Comparison of ENCODE assay signal across 11 cellular contexts in the genomic region with DNA sequence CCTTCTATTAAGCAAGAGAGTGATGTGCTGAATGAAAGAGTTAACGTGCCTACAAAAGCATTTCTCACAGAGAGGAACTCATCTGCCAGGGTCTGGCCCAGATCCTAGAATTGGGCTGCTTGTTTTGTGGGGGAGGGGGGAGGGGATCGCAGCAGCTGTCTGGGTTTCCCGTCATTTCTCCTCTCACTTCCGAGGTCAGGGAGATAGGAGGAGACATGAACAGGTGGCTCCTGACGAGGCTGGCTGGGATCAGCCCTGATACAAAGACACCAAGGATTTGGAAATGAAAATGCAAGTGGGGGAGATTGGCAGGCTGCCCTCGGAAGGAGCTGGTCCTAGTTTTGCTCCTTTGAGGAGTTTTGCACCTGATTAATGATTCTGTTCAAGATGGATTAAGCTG.
DNase-seq lines count a peak whose midpoint lies in the region; ATAC-seq and TF ChIP-seq lines count a peak whose summit lies in the region.
"Had no signal": no experiment of that assay in that cellular context is flagged by ENCODE, and none has a peak within 500 bp of the region (broad histone marks: within the 10 kb centered on the region; RNA-seq: fewer than 3 reads in every experiment).

No MANE protein-coding gene starts in this region.

- WGBS in upper lobe of left lung, 2 donors, result 1 to 3% methylated on average over 4 to 6 of the region's 6 CpGs

- H3K4me3 ChIP-seq in upper lobe of left lung, result peak overlapping the region in 3 of 4 donors; percentile 9 to 29 (median 23)

- TF ChIP-seq POLR2A in upper lobe of left lung (IDR thresholded peaks at IDR 0.05), result no peak

- peak; percentile 40 for DNase-seq in NCI-H146 (lab: John Stamatoyannopoulos, UW)
- no peak for DNase-seq in NCI-H146 treated with DMSO at 0.1 percent for 48 hours (lab: John Stamatoyannopoulos, UW; ENCODE audit: unreplicated experiment)
- DNase-seq in amygdala (lab: John Stamatoyannopoulos, UW), result peak in 51 of 56 donors; percentile 4 to 75 (median 43)
- no peak for DNase-seq in left colon
- no peak for DNase-seq in upper lobe of left lung
- no peak for DNase-seq in effector memory CD8-positive, alpha-beta T cell
- DNase-seq: 8988T; naive thymus-derived CD4-positive, alpha-beta T cell; stimulated activated naive B cell treated with anti-CD40 and anti-IgM and Interleukin-4, amounts not matched to agents 10 μg/mL and 1 μg/mL and 100 μg/mL, for 72 hours had no signal

- no peaks in the 10 kb centered on the region for H3K27me3 ChIP-seq in upper lobe of left lung

- no peaks in the 10 kb centered on the region for H3K4me1 Mint-ChIP-seq in effector memory CD8-positive, alpha-beta T cell (ENCODE audit: low read depth in 2 of 2)
- H3K4me1 Mint-ChIP-seq: naive thymus-derived CD4-positive, alpha-beta T cell; stimulated activated naive B cell treated with anti-CD40 and anti-IgM and Interleukin-4, amounts not matched to agents 10 μg/mL and 1 μg/mL and 100 μg/mL, for 72 hours had no signal

- H3K36me3 Mint-ChIP-seq in effector memory CD8-positive, alpha-beta T cell (ENCODE audit: insufficient read depth), result no peaks in the 10 kb centered on the region
- H3K36me3 Mint-ChIP-seq: naive thymus-derived CD4-positive, alpha-beta T cell; stimulated activated naive B cell treated with anti-CD40 and anti-IgM and Interleukin-4, amounts not matched to agents 10 μg/mL and 1 μg/mL and 100 μg/mL, for 72 hours had no signal

- no peak overlapping the region for H3K27ac ChIP-seq in upper lobe of left lung

- no peak for TF ChIP-seq EP300 in upper lobe of left lung (IDR thresholded peaks at IDR 0.05)

- peaks cover 0 to 16% (median 6%) of the 10 kb centered on the region in 4 donors for H3K4me1 ChIP-seq in upper lobe of left lung

- ATAC-seq in left colon (peak; percentile 13), upper lobe of left lung (ENCODE audit: low FRiP score in 2 of 2) (peak in 1 of 2 donors; percentile 21), HG02623 (IDR thresholded peaks at IDR 0.05; ENCODE audit: unreplicated experiment) (no peak), HG03095 (IDR thresholded peaks at IDR 0.05; ENCODE audit: unreplicated experiment) (no peak)
- ATAC-seq in effector memory CD8-positive, alpha-beta T cell (replicated peaks), result no peak
- ATAC-seq: naive thymus-derived CD4-positive, alpha-beta T cell; stimulated activated naive B cell treated with anti-CD40 and anti-IgM and Interleukin-4, amounts not matched to agents 10 μg/mL and 1 μg/mL and 100 μg/mL, for 72 hours had no signal

- H3K36me3 ChIP-seq in upper lobe of left lung, result no peaks in the 10 kb centered on the region

- H3K27me3 Mint-ChIP-seq in effector memory CD8-positive, alpha-beta T cell, result peaks cover 0 to 7% of the 10 kb centered on the region in 2 donors

- intact Hi-C loops in left colon (cut with DNase I, micrococcal nuclease), result no loop called here

- peaks cover 0 to 11% (median 3%) of the 10 kb centered on the region in 4 donors for H3K9me3 ChIP-seq in upper lobe of left lung

- no peak overlapping the region for H3K27ac Mint-ChIP-seq in effector memory CD8-positive, alpha-beta T cell
- H3K27ac Mint-ChIP-seq: naive thymus-derived CD4-positive, alpha-beta T cell; stimulated activated naive B cell treated with anti-CD40 and anti-IgM and Interleukin-4, amounts not matched to agents 10 μg/mL and 1 μg/mL and 100 μg/mL, for 72 hours had no signal

- no peaks in the 10 kb centered on the region for H3K9me3 Mint-ChIP-seq in effector memory CD8-positive, alpha-beta T cell

- no peak for TF ChIP-seq CTCF in upper lobe of left lung (IDR thresholded peaks at IDR 0.05)

- no peak overlapping the region for H3K4me3 Mint-ChIP-seq in effector memory CD8-positive, alpha-beta T cell
- H3K4me3 Mint-ChIP-seq: stimulated activated naive B cell treated with anti-CD40 and anti-IgM and Interleukin-4, amounts not matched to agents 10 μg/mL and 1 μg/mL and 100 μg/mL, for 72 hours had no signal

Comparison
In these comparisons a context has a peak if more than half of its experiments do, and no peak if none do; other contexts are left out.
1. DNase-seq: peak in NCI-H146 (single experiment) and amygdala (51 of 56); none in NCI-H146 treated with DMSO at 0.1 percent for 48 hours (single experiment), left colon (0 of 2), upper lobe of left lung (0 of 2) and effector memory CD8-positive, alpha-beta T cell (0 of 3).